In genomic region chr3:49489247-49489646, GRCh38 we compare ENCODE assay signal across 22 cellular contexts. TPM values are rescaled to one million over a fixed set of nuclear protein-coding genes. Genes with fewer than 3 reads are reported as not detected.
DNase-seq lines count a peak whose midpoint lies in the region; ATAC-seq and TF ChIP-seq lines count a peak whose summit lies in the region.
"Had no signal": no experiment of that assay in that cellular context is flagged by ENCODE, and none has a peak within 500 bp of the region (broad histone marks: within the 10 kb centered on the region; RNA-seq: fewer than 3 reads in every experiment).

No MANE protein-coding gene starts in this region.

- intact Hi-C loops in spleen (cut with DNase I; ENCODE audit: low total_unique reads) = no loop called here

- H3K36me3 ChIP-seq in HEK293 (ENCODE audit: control insufficient read depth in 2 of 2, insufficient read depth in 1 of 2, low read length in 2 of 2) = peaks cover 0 to 21% of the 10 kb centered on the region in 2 experiments; a peak in 2 of 3 replicates
- no peaks in the 10 kb centered on the region for H3K36me3 ChIP-seq in osteoblast (ENCODE audit: insufficient read depth, low read length)
- H3K36me3 ChIP-seq in spleen = peaks cover 0 to 49% (median 11%) of the 10 kb centered on the region in 6 donors

- POLR2A ChIA-PET in HEK293 (lab: Yijun Ruan, JAX) = no interaction called here

- in situ Hi-C loops in G401 (cut with HindIII; ENCODE audit: low sequenced_read_pairs) = no loop called here

- peaks cover 5% of the 10 kb centered on the region for H3K36me3 Mint-ChIP-seq in chondrocyte (ENCODE audit: low read depth)

- TF ChIP-seq POLR2A in spleen (IDR thresholded peaks at IDR 0.05) = no peak

- H3K4me3 ChIP-seq in HEK293 (ENCODE audit: low read depth, low read length) (no peak overlapping the region), osteoblast (ENCODE audit: insufficient read depth, low read length) (no peak overlapping the region), spleen (no peak overlapping the region)

- no peak overlapping the region for H3K4me3 Mint-ChIP-seq in chondrocyte (ENCODE audit: unreplicated experiment)
- H3K4me3 Mint-ChIP-seq: CD8-positive, alpha-beta memory T cell had no signal

- H4K20me1 ChIP-seq in osteoblast (ENCODE audit: insufficient read depth, low read length) = no peaks in the 10 kb centered on the region

- H3K27me3 ChIP-seq in osteoblast (ENCODE audit: insufficient read depth, low read length) = no peaks in the 10 kb centered on the region
- H3K27me3 ChIP-seq in spleen (replicated peaks in 1 of 7) = no peaks in the 10 kb centered on the region

- H3K27me3 Mint-ChIP-seq in chondrocyte (ENCODE audit: low read depth) = no peaks in the 10 kb centered on the region
- H3K27me3 Mint-ChIP-seq: CD8-positive, alpha-beta memory T cell had no signal

- TF ChIP-seq CTCF in HEK293 (tag by site-specific recombination; IDR thresholded peaks at IDR 0.05) = no peak
- TF ChIP-seq CTCF in chondrocyte (IDR thresholded peaks at IDR 0.05) = no peak
- no peak for TF ChIP-seq CTCF in osteoblast (IDR thresholded peaks at IDR 0.05; ENCODE audit: extremely low read depth, low read depth, low read length)
- TF ChIP-seq CTCF in spleen (IDR thresholded peaks at IDR 0.05 in 8 of 11, conservative IDR thresholded peaks at IDR 0.05 in 3 of 11) = no peak

- no peaks in the 10 kb centered on the region for H3K9me3 Mint-ChIP-seq in chondrocyte (ENCODE audit: low read depth)
- H3K9me3 Mint-ChIP-seq: CD8-positive, alpha-beta memory T cell had no signal

- H3K27ac Mint-ChIP-seq in chondrocyte (ENCODE audit: unreplicated experiment) = peak overlapping the region; percentile 73

- no peak overlapping the region for H2AFZ ChIP-seq in osteoblast (ENCODE audit: low read length)

- H3K27ac ChIP-seq in HEK293 (ENCODE audit: extremely low read depth, low read depth, low read length) (no peak overlapping the region), osteoblast (ENCODE audit: low read depth, low read length) (no peak overlapping the region), spleen (no peak overlapping the region)
- H3K27ac ChIP-seq: C4-2B had no signal

- H3K4me1 ChIP-seq in HEK293 (ENCODE audit: control insufficient read depth, insufficient read depth, low read length) (no peaks in the 10 kb centered on the region), osteoblast (ENCODE audit: insufficient read depth, low read length) (peaks cover 16% of the 10 kb centered on the region), spleen (peaks cover 0 to 19% (median 7%) of the 10 kb centered on the region in 6 donors)

- DNase-seq in chondrocyte (ENCODE audit: low spot score) = peak; percentile 38
- DNase-seq in osteoblast (ENCODE audit: insufficient read length, low spot score, missing footprints) = peak; percentile 58
- peak; percentile 4 for DNase-seq in spleen
- DNase-seq in HT-29 (ENCODE audit: low spot score) = no peak
- DNase-seq in G401 (ENCODE audit: low spot score) = no peak
- no peak for DNase-seq in SHP77 (lab: John Stamatoyannopoulos, UW)
- DNase-seq: Calu3; CD8-positive, alpha-beta memory T cell; DMS153; GDM1; Kasumi-1; NCI-H1417; NCI-H1694 treated with DMSO at 0.1 percent for 48 hours; NCI-H2081 treated with DMSO at 0.1 percent for 48 hours; NCI-H2171 treated with DMSO at 0.1 percent for 48 hours; NCI-H524 treated with DMSO at 0.1 percent for 48 hours; OCI-M1 had no signal

- CTCF ChIA-PET in HEK293 (lab: Yijun Ruan, JAX) = no interaction called here

- WGBS in spleen, 5 donors = 91 to 99% (median 96%) methylated on average over 7 of the region's 7 CpGs

- H3K4me1 Mint-ChIP-seq in chondrocyte (ENCODE audit: low read depth) = peaks cover 55% of the 10 kb centered on the region

- ATAC-seq in HG03045 (IDR thresholded peaks at IDR 0.05; ENCODE audit: unreplicated experiment) = no peak
- ATAC-seq: HCT116, Right ventricle myocardium inferior had no signal

- no peak overlapping the region for H3K4me2 ChIP-seq in osteoblast (ENCODE audit: insufficient read depth, low read length)

- H3K9me3 ChIP-seq in HEK293 (ENCODE audit: control insufficient read depth, insufficient read depth, low read depth, low read length) = no peaks in the 10 kb centered on the region
- H3K9me3 ChIP-seq in osteoblast (ENCODE audit: low read depth, low read length) = no peaks in the 10 kb centered on the region
- no peaks in the 10 kb centered on the region for H3K9me3 ChIP-seq in spleen

- H3K79me2 ChIP-seq in osteoblast (ENCODE audit: insufficient read depth, low read length) = peaks cover 18% of the 10 kb centered on the region

TF ChIP-seq in HEK293, 187 proteins besides CTCF, POLR2A, EP300 and RAD21:
- TF ChIP-seq, protein P1, sequence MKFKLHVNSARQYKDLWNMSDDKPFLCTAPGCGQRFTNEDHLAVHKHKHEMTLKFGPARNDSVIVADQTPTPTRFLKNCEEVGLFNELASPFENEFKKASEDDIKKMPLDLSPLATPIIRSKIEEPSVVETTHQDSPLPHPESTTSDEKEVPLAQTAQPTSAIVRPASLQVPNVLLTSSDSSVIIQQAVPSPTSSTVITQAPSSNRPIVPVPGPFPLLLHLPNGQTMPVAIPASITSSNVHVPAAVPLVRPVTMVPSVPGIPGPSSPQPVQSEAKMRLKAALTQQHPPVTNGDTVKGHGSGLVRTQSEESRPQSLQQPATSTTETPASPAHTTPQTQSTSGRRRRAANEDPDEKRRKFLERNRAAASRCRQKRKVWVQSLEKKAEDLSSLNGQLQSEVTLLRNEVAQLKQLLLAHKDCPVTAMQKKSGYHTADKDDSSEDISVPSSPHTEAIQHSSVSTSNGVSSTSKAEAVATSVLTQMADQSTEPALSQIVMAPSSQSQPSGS (tag by site-specific recombination; IDR thresholded peaks at IDR 0.05; ENCODE audit: low read depth) = peak; percentile 75
- TF ChIP-seq ZNF629 (tag by site-specific recombination; IDR thresholded peaks at IDR 0.05) (0 out of 2 replicates have a peak, but pooled peaks have one; percentile 13), ZNF114 (tag by site-specific recombination; IDR thresholded peaks at IDR 0.05) (no peak)
TF ChIP-seq in HEK293: peak in this region for 2.

RNA-seq across cellular contexts. Expression of gene DAG1, which starts 19.2 kb away (rescaled TPM):
- total RNA-seq in chondrocyte (147 to 156 TPM (median 149 TPM) in 3 replicates), osteoblast (55.4 and 58.3 TPM in 2 replicates), spleen (10 to 100 TPM; 24.9 to 42.7 (median 31.0) TPM)
- 1 to 10 TPM; 3.0 to 8.9 (median 6.3) TPM for polyA plus RNA-seq in spleen
- 64.2 and 72.9 TPM in 2 replicates for total RNA-seq in HT-29 (2014; rRNA removed; shearing (Covaris generic))
- total RNA-seq in G401 (2014; rRNA removed; shearing (Covaris generic)) = 91.3 and 143 TPM in 2 replicates

Comparison
In these comparisons a context has a peak if more than half of its experiments do, and no peak if none do; other contexts are left out.
1. DNase-seq: peak in chondrocyte (single experiment), osteoblast (single experiment) and spleen (single experiment); none in HT-29 (single experiment), G401 (single experiment) and SHP77 (0 of 2).